ENCODE assay signal across 30 cellular contexts in genomic region chr15:45906230-45906629, GRCh38.
"Had no signal": no experiment of that assay in that cellular context is flagged by ENCODE, and none has a peak within 500 bp of the region (broad histone marks: within the 10 kb centered on the region; RNA-seq: fewer than 3 reads in every experiment).

No MANE protein-coding gene starts in this region.

- ATAC-seq: activated CD8-positive, alpha-beta memory T cell treated with anti-CD3 and anti-CD28 coated beads, Interleukin-2, amount 10 ng/mL, durations not matched to agents 7 days and 5 days; activated CD8-positive, alpha-beta T cell treated with anti-CD3 and anti-CD28 coated beads, Interleukin-2, amount 10 ng/mL, durations not matched to agents 7 days and 5 days; activated naive CD4-positive, alpha-beta T cell treated with anti-CD3 and anti-CD28 coated beads, Interleukin-2, amount 50 U/mL, for 72 hours; body of pancreas had no signal

- H3K4me3 ChIP-seq: adrenal gland, body of pancreas, breast epithelium had no signal

- H3K9me3 ChIP-seq: adrenal gland, body of pancreas had no signal

- DNase-seq: activated B cell treated with CpG ODN at 0.5 μM for 24 hours; activated CD4-positive, alpha-beta memory T cell treated with anti-CD3 and anti-CD28 coated beads, Interleukin-2, amount 10 ng/mL, durations not matched to agents 7 days and 5 days; activated CD4-positive, alpha-beta T cell treated with anti-CD3 and anti-CD28 coated beads for 4 hours; activated CD4-positive, alpha-beta T cell treated with anti-CD3 and anti-CD28 coated beads, Interleukin-2, amount 10 ng/mL, durations not matched to agents 7 days and 5 days; activated CD4-positive, alpha-beta T cell treated with anti-CD3 and anti-CD28 coated beads, Interleukin-2, amount 50 U/mL, for 48 hours; activated CD4-positive, CD25-positive, alpha-beta regulatory T cell treated with anti-CD3 and anti-CD28 coated beads, Interleukin-2, amount 50 U/mL, for 72 hours; activated CD8-positive, alpha-beta memory T cell treated with anti-CD3 and anti-CD28 coated beads for 24 hours; activated CD8-positive, alpha-beta memory T cell treated with anti-CD3 and anti-CD28 coated beads, Interleukin-2, amount 10 ng/mL, durations not matched to agents 7 days and 5 days; activated CD8-positive, alpha-beta memory T cell treated with anti-CD3 and anti-CD28 coated beads, Interleukin-2, amount 50 U/mL, for 48 hours; activated CD8-positive, alpha-beta T cell treated with anti-CD3 and anti-CD28 coated beads, Interleukin-2, amount 10 ng/mL, durations not matched to agents 7 days and 5 days; activated effector memory CD4-positive, alpha-beta T cell treated with Interleukin-2 at 50 U/mL for 16 hours; activated gamma-delta T cell treated with Interleukin-2 at 50 U/mL for 16 hours; activated naive CD4-positive, alpha-beta T cell; activated naive CD4-positive, alpha-beta T cell treated with anti-CD3 and anti-CD28 coated beads for 36 hours; activated naive CD4-positive, alpha-beta T cell treated with anti-CD3 and anti-CD28 coated beads, Interleukin-2, amount 50 U/mL, for 16 hours; activated naive CD8-positive, alpha-beta T cell treated with anti-CD3 and anti-CD28 coated beads for 36 hours; activated T-cell treated with anti-CD3 and anti-CD28 coated beads, Interleukin-2, amount 50 U/mL, for 24 hours; activated T-cell treated with anti-CD3 and anti-CD28 coated beads, Interleukin-2, amount 50 U/mL, for 48 hours; adrenal gland; amniotic stem cell; aorta; body of pancreas; brain microvascular endothelial cell; central memory CD4-positive, alpha-beta T cell; T-helper 1 cell; T-helper 2 cell; T-helper 9 cell had no signal

- H3K36me3 ChIP-seq: adrenal gland, brain microvascular endothelial cell, breast epithelium had no signal

- H3K27ac ChIP-seq: adrenal gland, body of pancreas, brain microvascular endothelial cell, breast epithelium, VCaP had no signal

- H3K27me3 ChIP-seq: adrenal gland, body of pancreas, brain microvascular endothelial cell, breast epithelium had no signal

- H3K4me1 ChIP-seq: adrenal gland, body of pancreas, breast epithelium had no signal
